1 cellular context compared by ENCODE assay signal in genomic region chr5:10289353-10289752, GRCh38.
TF ChIP-seq lines count a peak whose summit lies in the region.

No MANE protein-coding gene starts in this region.

TF ChIP-seq in K562, 482 proteins besides CTCF, POLR2A, EP300 and RAD21:
- no peak for TF ChIP-seq CHD7 (IDR thresholded peaks at IDR 0.05; ENCODE audit: low read depth, low read length)
- TF ChIP-seq, protein P1, sequence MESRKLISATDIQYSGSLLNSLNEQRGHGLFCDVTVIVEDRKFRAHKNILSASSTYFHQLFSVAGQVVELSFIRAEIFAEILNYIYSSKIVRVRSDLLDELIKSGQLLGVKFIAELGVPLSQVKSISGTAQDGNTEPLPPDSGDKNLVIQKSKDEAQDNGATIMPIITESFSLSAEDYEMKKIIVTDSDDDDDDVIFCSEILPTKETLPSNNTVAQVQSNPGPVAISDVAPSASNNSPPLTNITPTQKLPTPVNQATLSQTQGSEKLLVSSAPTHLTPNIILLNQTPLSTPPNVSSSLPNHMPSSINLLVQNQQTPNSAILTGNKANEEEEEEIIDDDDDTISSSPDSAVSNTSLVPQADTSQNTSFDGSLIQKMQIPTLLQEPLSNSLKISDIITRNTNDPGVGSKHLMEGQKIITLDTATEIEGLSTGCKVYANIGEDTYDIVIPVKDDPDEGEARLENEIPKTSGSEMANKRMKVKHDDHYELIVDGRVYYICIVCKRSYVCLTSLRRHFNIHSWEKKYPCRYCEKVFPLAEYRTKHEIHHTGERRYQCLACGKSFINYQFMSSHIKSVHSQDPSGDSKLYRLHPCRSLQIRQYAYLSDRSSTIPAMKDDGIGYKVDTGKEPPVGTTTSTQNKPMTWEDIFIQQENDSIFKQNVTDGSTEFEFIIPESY (CRISPR knock-in tag; IDR thresholded peaks at IDR 0.05), result peak; percentile 52; the same call in 1 of the 2 replicates
